ENCODE assay signal across 8 cellular contexts in the genomic region with DNA sequence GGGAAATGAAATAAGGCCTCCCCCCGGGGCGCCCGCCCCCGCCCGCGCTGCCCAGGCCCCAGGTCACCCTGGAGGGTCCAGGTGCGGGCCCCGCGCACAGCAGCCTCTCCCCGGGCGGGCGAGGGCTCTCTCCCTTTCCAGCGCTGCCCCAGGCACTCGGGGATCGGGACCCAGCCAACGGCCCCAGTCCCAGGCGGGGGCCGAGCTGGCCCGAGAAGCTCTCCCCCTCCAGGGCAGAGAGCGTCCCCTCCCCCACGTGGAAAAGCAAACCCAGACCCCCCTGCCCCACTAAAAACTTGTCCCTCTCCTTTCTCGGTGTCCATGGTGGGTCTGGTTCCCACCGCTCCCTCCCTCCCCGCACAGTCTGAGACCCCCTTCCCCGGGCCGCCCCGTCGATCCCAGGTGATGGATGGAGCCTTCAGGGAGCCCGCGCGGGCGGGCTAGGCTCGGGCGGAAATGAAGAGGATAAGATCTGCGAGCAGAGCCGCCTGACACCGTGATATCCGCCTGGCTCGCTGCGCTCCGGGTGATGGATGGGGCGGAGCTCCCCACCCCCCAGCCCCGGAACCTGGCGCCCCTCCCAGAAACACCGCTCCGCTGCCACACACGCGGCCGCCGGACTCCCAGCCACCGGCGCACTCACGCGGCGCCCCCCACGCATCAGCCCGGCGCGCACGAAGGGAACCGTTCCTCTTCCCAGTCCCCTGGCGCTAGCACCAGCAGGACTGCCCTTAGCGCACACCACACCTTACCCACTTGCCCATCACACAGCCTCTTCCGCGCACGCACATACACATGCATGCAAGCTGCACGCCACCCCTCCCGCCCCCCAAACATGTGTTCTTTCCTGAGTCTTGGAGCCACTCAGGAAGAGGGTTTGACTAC.
DNase-seq lines count a peak whose midpoint lies in the region; ATAC-seq and TF ChIP-seq lines count a peak whose summit lies in the region.

No MANE protein-coding gene starts in this region.

- H3K9me3 ChIP-seq in gastroesophageal sphincter, result no peaks in the 10 kb centered on the region
- no peaks in the 10 kb centered on the region for H3K9me3 ChIP-seq in aorta (ENCODE audit: control insufficient read depth, low read length)

- H3K36me3 ChIP-seq in gastroesophageal sphincter (no peaks in the 10 kb centered on the region), aorta (ENCODE audit: control insufficient read depth in 1 of 2, insufficient read depth in 2 of 2, low read length in 1 of 2) (no peaks in the 10 kb centered on the region)

- H3K27ac Mint-ChIP-seq in progenitor cell of endocrine pancreas, result no peak overlapping the region

- H3K4me1 Mint-ChIP-seq in progenitor cell of endocrine pancreas (ENCODE audit: low read depth), result peaks cover 7% of the 10 kb centered on the region

- H3K9me3 Mint-ChIP-seq in progenitor cell of endocrine pancreas (ENCODE audit: low read depth), result no peaks in the 10 kb centered on the region

- peak overlapping the region; percentile 56 for H3K4me3 Mint-ChIP-seq in progenitor cell of endocrine pancreas (ENCODE audit: low read depth)

- H3K4me1 ChIP-seq in gastroesophageal sphincter (peaks cover 0 to 25% (median 4%) of the 10 kb centered on the region in 3 donors), aorta (ENCODE audit: control insufficient read depth in 1 of 2, insufficient read depth in 2 of 2, low read length in 2 of 2) (no peaks in the 10 kb centered on the region)

- TF ChIP-seq POLR2A in gastroesophageal sphincter (IDR thresholded peaks at IDR 0.05), result no peak

- H3K27ac ChIP-seq in gastroesophageal sphincter, result peak overlapping the region; percentile 41 to 88 (median 82)
- no peak overlapping the region for H3K27ac ChIP-seq in aorta (ENCODE audit: low read depth in 1 of 2, low read length in 2 of 2)

- TF ChIP-seq EP300 in gastroesophageal sphincter (IDR thresholded peaks at IDR 0.05), result no peak

- intact Hi-C loops in aorta (cut with DNase I), result no loop called here

- peaks cover 56% of the 10 kb centered on the region for H3K27me3 Mint-ChIP-seq in progenitor cell of endocrine pancreas

- H3K36me3 Mint-ChIP-seq in progenitor cell of endocrine pancreas (ENCODE audit: insufficient read depth), result no peaks in the 10 kb centered on the region

- H3K4me3 ChIP-seq in gastroesophageal sphincter (peak overlapping the region; percentile 51 to 74), aorta (ENCODE audit: low read length in 2 of 2) (peak overlapping the region; percentile 14 to 22)

- WGBS in gastroesophageal sphincter (ENCODE audit: low coverage in 1 of 2), 2 donors, result 51% methylated on average over 4 of the region's 68 CpGs; no CpG with 5 or more reads in 1 of the 2 donors
- 2 to 3% methylated on average over 60 to 68 of the region's 68 CpGs for WGBS in aorta, 2 donors

- no peak for TF ChIP-seq CTCF in gastroesophageal sphincter (IDR thresholded peaks at IDR 0.05)
- no peak for TF ChIP-seq CTCF in progenitor cell of endocrine pancreas (IDR thresholded peaks at IDR 0.05; ENCODE audit: unreplicated experiment)

- H3K27me3 ChIP-seq in gastroesophageal sphincter (peaks cover 24% of the 10 kb centered on the region), aorta (ENCODE audit: control insufficient read depth in 1 of 2, insufficient read depth in 2 of 2, low read length in 1 of 2) (no peaks in the 10 kb centered on the region)

- peak; percentile 73 for DNase-seq in Daoy (ENCODE audit: low read depth)
- DNase-seq in NCI-H748 treated with DMSO at 0.1 percent for 48 hours (lab: John Stamatoyannopoulos, UW), result peak; percentile 6
- peak; percentile 70 for DNase-seq in activated T-helper 1 cell treated with Interleukin-2 at 50 U/mL for 16 hours (ENCODE audit: low read depth)
- DNase-seq in progenitor cell of endocrine pancreas (ENCODE audit: low spot score, unreplicated experiment), result no peak
- peak in 1 of 2 donors; percentile 69 for DNase-seq in aorta
- DNase-seq in NCI-H1048 (lab: John Stamatoyannopoulos, UW), result no peak

- peak; percentile 38 for ATAC-seq in GM21737 (IDR thresholded peaks at IDR 0.05; ENCODE audit: unreplicated experiment)
- peak; percentile 59 for ATAC-seq in gastroesophageal sphincter
- ATAC-seq in aorta (ENCODE audit: low FRiP score), result peak; percentile 47

Comparison
In these comparisons a context has a peak if more than half of its experiments do, and no peak if none do; other contexts are left out.
1. DNase-seq: peak in Daoy (single experiment), NCI-H748 treated with DMSO at 0.1 percent for 48 hours (single experiment) and activated T-helper 1 cell treated with Interleukin-2 at 50 U/mL for 16 hours (single experiment); none in progenitor cell of endocrine pancreas (single experiment) and NCI-H1048 (single experiment).
2. H3K27ac ChIP-seq: peak in gastroesophageal sphincter (4 of 4); none in aorta (0 of 2).
3. Peak in every context shown above with its lines, with median percentiles within 50 percentile points of each other: ATAC-seq.